Comparison of ENCODE assay signal across 8 cellular contexts in the genomic region with DNA sequence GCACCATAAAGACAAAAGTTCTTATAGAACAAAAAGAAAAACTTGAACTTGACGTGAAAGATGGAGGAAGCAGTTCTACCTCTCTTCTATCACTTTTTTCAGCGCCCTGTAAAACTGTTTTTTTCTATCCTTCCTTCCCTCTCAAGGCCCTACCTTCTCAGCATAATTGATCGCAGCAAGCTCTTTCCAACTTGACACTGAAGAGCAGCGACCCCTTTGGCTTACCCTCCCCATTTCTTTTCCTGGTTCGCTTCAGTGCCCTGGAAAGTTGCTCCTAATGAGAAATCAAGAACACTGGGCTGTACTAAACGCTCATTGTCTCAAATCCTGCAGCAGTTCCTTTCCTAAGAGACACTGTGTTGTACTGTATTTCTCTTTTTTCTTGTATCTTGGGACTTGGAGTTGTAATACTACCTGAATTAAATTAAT.
A peak's percentile ranks its signal among the peaks of the same experiment; 100 is the strongest.
DNase-seq lines count a peak whose midpoint lies in the region; ATAC-seq and TF ChIP-seq lines count a peak whose summit lies in the region.

No MANE protein-coding gene starts in this region.

- H3K4me1 Mint-ChIP-seq in T-helper 2 cell treated with Interferon-gamma antibody and Interleukin-4, amounts not matched to agents 5 μg/mL and 100 μg/mL, for 36 hours (ENCODE audit: low read depth) = peaks cover 28% of the 10 kb centered on the region

- no peak for TF ChIP-seq CTCF in spleen (IDR thresholded peaks at IDR 0.05 in 8 of 11, conservative IDR thresholded peaks at IDR 0.05 in 3 of 11)
- no peak for TF ChIP-seq CTCF in omental fat pad (IDR thresholded peaks at IDR 0.05)

- H3K9me3 Mint-ChIP-seq in T-helper 2 cell treated with Interferon-gamma antibody and Interleukin-4, amounts not matched to agents 5 μg/mL and 100 μg/mL, for 36 hours = no peaks in the 10 kb centered on the region

- WGBS in spleen, 5 donors = 13 to 26% (median 16%) methylated on average over 6 of the region's 6 CpGs

- peak overlapping the region in 5 of 8 donors; percentile 44 to 78 (median 74) for H3K27ac ChIP-seq in spleen

- H3K4me3 ChIP-seq in spleen = peak overlapping the region in 7 of 8 donors; percentile 58 to 85 (median 65)

- in situ Hi-C loops in G401 (cut with HindIII; ENCODE audit: low sequenced_read_pairs) = no loop called here

- H3K4me1 ChIP-seq in spleen = peaks cover 8 to 42% (median 28%) of the 10 kb centered on the region in 6 donors

- intact Hi-C loops in spleen (cut with DNase I; ENCODE audit: low total_unique reads) = loop anchor here (10.0 kb wide), 1 partner anchor 527 kb away; no protein-coding TSS in a partner anchor

- no peaks in the 10 kb centered on the region for H3K9me3 ChIP-seq in spleen

- peak; percentile 44 to 55 for DNase-seq in NCI-H524 (lab: John Stamatoyannopoulos, UW)
- DNase-seq in NCI-H524 treated with DMSO at 0.1 percent for 48 hours (lab: John Stamatoyannopoulos, UW) = no peak
- no peak for DNase-seq in T-helper 2 cell treated with Interferon-gamma antibody and Interleukin-4, amounts not matched to agents 5 μg/mL and 100 μg/mL, for 36 hours (ENCODE audit: low spot score)
- DNase-seq in iPS-NIHi7 (ENCODE audit: extremely low spot score) = peak; percentile 33
- no peak for DNase-seq in spleen
- no peak for DNase-seq in G401 (ENCODE audit: low spot score)
- no peak for DNase-seq in omental fat pad (ENCODE audit: low spot score)
- DNase-seq in activated gamma-delta T cell treated with Interleukin-2 at 50 U/mL for 16 hours = no peak

- no peak for ATAC-seq in omental fat pad (ENCODE audit: low FRiP score)

- TF ChIP-seq POLR2A in spleen (IDR thresholded peaks at IDR 0.05) = no peak

- H3K36me3 ChIP-seq in spleen = no peaks in the 10 kb centered on the region

- peaks cover 72% of the 10 kb centered on the region for H3K27me3 Mint-ChIP-seq in T-helper 2 cell treated with Interferon-gamma antibody and Interleukin-4, amounts not matched to agents 5 μg/mL and 100 μg/mL, for 36 hours (ENCODE audit: low read depth)

- peaks cover 0 to 50% (median 24%) of the 10 kb centered on the region in 7 donors for H3K27me3 ChIP-seq in spleen (replicated peaks in 1 of 7)

- H3K36me3 Mint-ChIP-seq in T-helper 2 cell treated with Interferon-gamma antibody and Interleukin-4, amounts not matched to agents 5 μg/mL and 100 μg/mL, for 36 hours (ENCODE audit: low read depth) = no peaks in the 10 kb centered on the region

- peak overlapping the region; percentile 80 for H3K4me3 Mint-ChIP-seq in T-helper 2 cell treated with Interferon-gamma antibody and Interleukin-4, amounts not matched to agents 5 μg/mL and 100 μg/mL, for 36 hours

- peak overlapping the region; percentile 1 for H3K27ac Mint-ChIP-seq in T-helper 2 cell treated with Interferon-gamma antibody and Interleukin-4, amounts not matched to agents 5 μg/mL and 100 μg/mL, for 36 hours

Comparison
In these comparisons a context has a peak if more than half of its experiments do, and no peak if none do; other contexts are left out.
1. DNase-seq: peak in NCI-H524 (2 of 2) and iPS-NIHi7 (single experiment); none in NCI-H524 treated with DMSO at 0.1 percent for 48 hours (single experiment), T-helper 2 cell treated with Interferon-gamma antibody and Interleukin-4, amounts not matched to agents 5 μg/mL and 100 μg/mL, for 36 hours (single experiment), spleen (single experiment), G401 (single experiment), omental fat pad (single experiment) and activated gamma-delta T cell treated with Interleukin-2 at 50 U/mL for 16 hours (single experiment).